1 cellular context compared by ENCODE assay signal in genomic region chr6:37096025-37096424, GRCh38.
TF ChIP-seq lines count a peak whose summit lies in the region.

No MANE protein-coding gene starts in this region.

TF ChIP-seq in K562, 482 proteins besides CTCF, POLR2A, EP300 and RAD21 (continued from another document):
- TF ChIP-seq THAP12 (CRISPR knock-in tag; IDR thresholded peaks at IDR 0.05) (no peak), ZNF239 (CRISPR knock-in tag; IDR thresholded peaks at IDR 0.05) (no peak), CHD2 (IDR thresholded peaks at IDR 0.05; ENCODE audit: low read depth, low read length) (no peak), KAT2B (IDR thresholded peaks at IDR 0.05; ENCODE audit: low read depth, low read length) (no peak)
